In the genomic region with DNA sequence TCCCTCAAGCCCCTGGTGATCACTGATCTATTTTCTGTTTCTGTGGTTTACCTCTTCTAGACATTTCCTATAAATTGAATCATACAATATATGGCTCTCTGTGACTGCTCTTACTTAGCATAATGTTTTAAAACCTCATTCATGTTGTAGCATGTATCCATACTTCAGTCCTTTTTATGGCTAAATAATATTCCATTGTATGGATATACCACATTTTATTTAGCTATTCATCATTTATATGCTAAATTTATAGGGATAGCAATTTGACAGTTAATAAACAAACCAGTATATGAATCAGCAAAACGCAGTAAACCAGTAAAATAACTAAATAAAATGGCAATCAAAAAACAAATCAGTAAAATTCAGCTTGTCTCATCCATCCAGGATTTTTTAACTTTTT, we compare ENCODE assay signal across 7 cellular contexts.
"Had no signal": no experiment of that assay in that cellular context is flagged by ENCODE, and none has a peak within 500 bp of the region (broad histone marks: within the 10 kb centered on the region; RNA-seq: fewer than 3 reads in every experiment).

No MANE protein-coding gene starts in this region.

- ATAC-seq: GM12878 had no signal

- FAIRE-seq: G401.6, GM12878, GM12891, GM12892, GM18507 had no signal

- DNase-seq: GDM1, GF-D8 had no signal

- H3K4me3 ChIP-seq: GM12878 had no signal
